ENCODE assay signal across 27 cellular contexts in the genomic region with DNA sequence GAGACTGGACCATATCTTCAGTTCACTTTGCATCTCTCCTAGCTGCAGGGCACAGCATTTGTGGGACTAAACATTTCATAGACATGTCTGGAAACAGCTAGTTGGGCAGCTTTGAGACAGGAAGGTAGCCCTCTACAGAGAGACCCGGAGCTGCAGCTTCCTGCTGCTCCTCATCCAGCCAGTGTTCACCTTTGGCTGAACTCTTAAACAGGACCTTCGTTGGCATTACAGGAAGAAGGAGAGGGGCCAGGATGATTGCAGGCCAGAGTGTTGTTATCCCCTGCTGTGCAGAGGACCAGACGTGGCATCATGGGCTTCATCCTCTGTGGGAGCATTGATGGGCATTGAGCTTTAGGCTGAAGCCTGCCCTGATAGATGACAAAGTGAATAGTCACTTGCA. TPM values are rescaled to one million over a fixed set of nuclear protein-coding genes. Genes with fewer than 3 reads are reported as not detected.
DNase-seq lines count a peak whose midpoint lies in the region; ATAC-seq and TF ChIP-seq lines count a peak whose summit lies in the region.
"Had no signal": no experiment of that assay in that cellular context is flagged by ENCODE, and none has a peak within 500 bp of the region (broad histone marks: within the 10 kb centered on the region; RNA-seq: fewer than 3 reads in every experiment).

No MANE protein-coding gene starts in this region.

- H3K27me3 ChIP-seq in H9 (ENCODE audit: insufficient read depth, low read length) = no peaks in the 10 kb centered on the region
- H3K27me3 ChIP-seq: BLaER1 treated with 17β-estradiol and CSF1 and Interleukin-3, amounts not matched to agents 10 nM and 100 nM; pancreas; upper lobe of right lung had no signal

- H4K20me1 ChIP-seq in H9 (ENCODE audit: control insufficient read depth, insufficient read depth, insufficient read length) = no peaks in the 10 kb centered on the region

- WGBS in H9 (ENCODE audit: extremely low coverage, insufficient read length, low lambda C conversion rate) = no CpG with 5 or more reads among the region's 3 CpGs

- no peak overlapping the region for H2BK20ac ChIP-seq in H9 (ENCODE audit: low read depth, low read length, poor library complexity, severe bottlenecking)

- H3K4me3 Mint-ChIP-seq in CD14-positive monocyte (no peak overlapping the region), H9 (no peak overlapping the region)
- H3K4me3 Mint-ChIP-seq: activated CD4-positive, alpha-beta memory T cell treated with anti-CD3 and anti-CD28 coated beads for 36 hours; activated T-helper 17 cell treated with anti-CD3 and anti-CD28 coated beads, Interleukin-2, amount 50 U/mL, for 72 hours; natural killer cell treated with Interleukin-12 subunit alpha and Interleukin-12 subunit beta and Interleukin-15 and Interleukin-18, amount 100 ng/mL, for 72 hours; T-cell had no signal

- H2BK5ac ChIP-seq in H9 (ENCODE audit: insufficient read length, low read length) = no peak overlapping the region

- no peak overlapping the region for H3K56ac ChIP-seq in H9 (ENCODE audit: insufficient read length, low read depth, low read length)

- no peaks in the 10 kb centered on the region for H3K4me1 ChIP-seq in H9 (ENCODE audit: insufficient read depth, low read length)
- H3K4me1 ChIP-seq: pancreas, upper lobe of right lung had no signal

- no peaks in the 10 kb centered on the region for H3K79me2 ChIP-seq in H9 (ENCODE audit: insufficient read depth, low read length)

- no peak for ATAC-seq in GM18498 (IDR thresholded peaks at IDR 0.05; ENCODE audit: unreplicated experiment)
- ATAC-seq: activated T-helper 17 cell treated with anti-CD3 and anti-CD28 coated beads, Interleukin-2, amount 50 U/mL, for 72 hours; GM12878; natural killer cell treated with Interleukin-12 subunit alpha and Interleukin-12 subunit beta and Interleukin-15 and Interleukin-18, amount 100 ng/mL, for 72 hours; pancreas; PC-3; T-cell; upper lobe of right lung had no signal

- H2BK120ac ChIP-seq in H9 (ENCODE audit: low read depth, low read length, poor library complexity, severe bottlenecking) = no peak overlapping the region

- H3K27ac Mint-ChIP-seq in CD14-positive monocyte = peak overlapping the region in 4 of 7 donors; percentile 8 to 47 (median 19)
- peak overlapping the region in 2 of 3 experiments; percentile 36 to 50; a peak in 2 of 7 replicates for H3K27ac Mint-ChIP-seq in H9
- H3K27ac Mint-ChIP-seq: activated CD4-positive, alpha-beta memory T cell treated with anti-CD3 and anti-CD28 coated beads for 36 hours; activated T-helper 17 cell treated with anti-CD3 and anti-CD28 coated beads, Interleukin-2, amount 50 U/mL, for 72 hours had no signal

- no peak overlapping the region for H3K18ac ChIP-seq in H9 (ENCODE audit: insufficient read length, low read depth, low read length)

- H3K27ac ChIP-seq in H9 (ENCODE audit: insufficient read length, low read depth, low read length) = no peak overlapping the region
- H3K27ac ChIP-seq in RWPE1 = no peak overlapping the region
- H3K27ac ChIP-seq: BLaER1 treated with 17β-estradiol and CSF1 and Interleukin-3, amounts not matched to agents 10 nM and 100 nM; HL-60; pancreas; upper lobe of right lung had no signal

- no peak for DNase-seq in CD14-positive monocyte (ENCODE audit: low spot score)
- DNase-seq in H9 = no peak
- DNase-seq in astrocyte of the hippocampus (ENCODE audit: low read depth, low spot score) = peak; percentile 29
- DNase-seq in lung microvascular endothelial cell (ENCODE audit: low read depth in 2 of 2) = peak; percentile 60 to 63
- no peak for DNase-seq in RWPE1 (ENCODE audit: low spot score)
- DNase-seq in NCI-H1436 treated with DMSO at 0.1 percent for 48 hours (lab: John Stamatoyannopoulos, UW) = no peak
- DNase-seq in stimulated activated CD4-positive, alpha-beta T cell treated with anti-CD3 and anti-CD28 coated beads, Interleukin-2, amount 100 ng/mL, for 24 hours = no peak
- DNase-seq: activated CD4-positive, alpha-beta memory T cell treated with anti-CD3 and anti-CD28 coated beads for 36 hours; activated CD4-positive, CD25-positive, alpha-beta regulatory T cell treated with anti-CD3 and anti-CD28 coated beads, Interleukin-2, amount 50 U/mL, for 72 hours; activated CD8-positive, alpha-beta memory T cell treated with anti-CD3 and anti-CD28 coated beads, Interleukin-2, amount 50 U/mL, for 4 hours; cerebellar nuclear complex; Karpas-422; NCI-H446 treated with DMSO at 0.1 percent for 48 hours; NK-92 treated with Interleukin-12 subunit alpha and Interleukin-12 subunit beta, amount 100 ng/mL, for 24 hours; pancreas; PC-3; SIG-M5; stimulated activated CD4-positive, alpha-beta T cell treated with anti-CD3 and anti-CD28 coated beads, Interleukin-4, amount 100 ng/mL, for 1 hour; substantia nigra; T-cell; upper lobe of right lung had no signal

- H3K27me3 Mint-ChIP-seq in CD14-positive monocyte (ENCODE audit: low read depth in 3 of 3) (no peaks in the 10 kb centered on the region), H9 (ENCODE audit: low read depth) (no peaks in the 10 kb centered on the region)
- H3K27me3 Mint-ChIP-seq: activated CD4-positive, alpha-beta memory T cell treated with anti-CD3 and anti-CD28 coated beads for 36 hours; activated T-helper 17 cell treated with anti-CD3 and anti-CD28 coated beads, Interleukin-2, amount 50 U/mL, for 72 hours; natural killer cell treated with Interleukin-12 subunit alpha and Interleukin-12 subunit beta and Interleukin-15 and Interleukin-18, amount 100 ng/mL, for 72 hours; T-cell had no signal

- POLR2A ChIA-PET in RWPE1 (lab: Yijun Ruan, JAX; ENCODE audit: low non-redundant PET) = no interaction called here

- no peak overlapping the region for H3K14ac ChIP-seq in H9 (ENCODE audit: insufficient read depth, low read length)

- H3K4ac ChIP-seq in H9 (ENCODE audit: low read depth, low read length) = no peak overlapping the region

- intact Hi-C loops in CD14-positive monocyte (cut with micrococcal nuclease) = no loop called here

- no peaks in the 10 kb centered on the region for H3K79me1 ChIP-seq in H9 (ENCODE audit: insufficient read depth, low read depth, low read length, poor library complexity, severe bottlenecking)

- H3K4me2 ChIP-seq in H9 (ENCODE audit: insufficient read depth, insufficient read length, low read length) = no peak overlapping the region
- H3K4me2 ChIP-seq: BLaER1 treated with 17β-estradiol and CSF1 and Interleukin-3, amounts not matched to agents 10 nM and 100 nM had no signal

- no peak overlapping the region for H2BK12ac ChIP-seq in H9 (ENCODE audit: insufficient read length, low read depth, low read length)

- no peak overlapping the region for H4K91ac ChIP-seq in H9 (ENCODE audit: insufficient read length, low read depth, low read length)

- CTCF ChIA-PET in RWPE1 (lab: Yijun Ruan, JAX) = interaction anchor here (0.8 to 2.3 kb wide), 3 partner anchors 9 to 18 kb away, joined by 4 to 15 read pairs (median 5); no protein-coding TSS in a partner anchor

- no peak overlapping the region for H3K9ac ChIP-seq in H9 (ENCODE audit: extremely low read depth, insufficient read length, low read length)
- H3K9ac ChIP-seq: BLaER1 treated with 17β-estradiol and CSF1 and Interleukin-3, amounts not matched to agents 10 nM and 100 nM had no signal

- H3K9me3 Mint-ChIP-seq in CD14-positive monocyte = no peaks in the 10 kb centered on the region
- H3K9me3 Mint-ChIP-seq in H9 = no peaks in the 10 kb centered on the region
- H3K9me3 Mint-ChIP-seq: activated CD4-positive, alpha-beta memory T cell treated with anti-CD3 and anti-CD28 coated beads for 36 hours; activated T-helper 17 cell treated with anti-CD3 and anti-CD28 coated beads, Interleukin-2, amount 50 U/mL, for 72 hours; natural killer cell treated with Interleukin-12 subunit alpha and Interleukin-12 subunit beta and Interleukin-15 and Interleukin-18, amount 100 ng/mL, for 72 hours; T-cell had no signal

- H4K5ac ChIP-seq in H9 (ENCODE audit: insufficient read length, low read depth, low read length) = no peak overlapping the region

- H4K8ac ChIP-seq in H9 (replicated peaks; ENCODE audit: insufficient read length, low read depth, low read length) = no peak overlapping the region

- no peak overlapping the region for H3T11ph ChIP-seq in H9 (ENCODE audit: low read length)

- H2AK5ac ChIP-seq in H9 (ENCODE audit: insufficient read length, low read length) = no peak overlapping the region

- TF ChIP-seq CTCF in CD14-positive monocyte (IDR thresholded peaks at IDR 0.05) = no peak
- no peak for TF ChIP-seq CTCF in H9 (conservative IDR thresholded peaks at IDR 0.05)
- no peak for TF ChIP-seq CTCF in RWPE1 (conservative IDR thresholded peaks at IDR 0.05; ENCODE audit: low read depth)

- H3K23ac ChIP-seq in H9 (ENCODE audit: insufficient read length, low read depth, low read length) = no peak overlapping the region

- no peaks in the 10 kb centered on the region for H3K9me3 ChIP-seq in H9 (ENCODE audit: control insufficient read depth, low read depth, low read length)
- H3K9me3 ChIP-seq: BLaER1 treated with 17β-estradiol and CSF1 and Interleukin-3, amounts not matched to agents 10 nM and 100 nM; pancreas; upper lobe of right lung had no signal

- H3K23me2 ChIP-seq in H9 (ENCODE audit: insufficient read length, low read depth, low read length, poor library complexity, severe bottlenecking) = no peaks in the 10 kb centered on the region

- peaks cover 5% of the 10 kb centered on the region for H3K4me1 Mint-ChIP-seq in CD14-positive monocyte
- no peaks in the 10 kb centered on the region for H3K4me1 Mint-ChIP-seq in H9

- no peak overlapping the region for H2AFZ ChIP-seq in H9 (ENCODE audit: low read length)

- H3K36me3 Mint-ChIP-seq in CD14-positive monocyte (peaks cover 33 to 68% of the 10 kb centered on the region in 2 donors), H9 (ENCODE audit: insufficient read depth in 1 of 3, low read depth in 3 of 3) (no peaks in the 10 kb centered on the region; a peak in 2 of 7 replicates)
- H3K36me3 Mint-ChIP-seq: natural killer cell treated with Interleukin-12 subunit alpha and Interleukin-12 subunit beta and Interleukin-15 and Interleukin-18, amount 100 ng/mL, for 72 hours had no signal

- H2BK15ac ChIP-seq in H9 (ENCODE audit: low read depth, low read length) = no peak overlapping the region

RNA-seq across cellular contexts. Expression of a gene that starts 52.8 kb away (rescaled TPM):
- 100 to 1,000 TPM; 203 to 274 TPM for polyA plus RNA-seq in CD14-positive monocyte
- total RNA-seq in H9 (2021) (21.6 and 26.0 TPM in 2 replicates), lung microvascular endothelial cell (175 and 226 TPM in 2 replicates)

Comparison
In these comparisons a context has a peak if more than half of its experiments do, and no peak if none do; other contexts are left out.
1. DNase-seq: peak in astrocyte of the hippocampus (single experiment) and lung microvascular endothelial cell (2 of 2); none in CD14-positive monocyte (single experiment), H9 (single experiment), RWPE1 (single experiment), NCI-H1436 treated with DMSO at 0.1 percent for 48 hours (single experiment) and stimulated activated CD4-positive, alpha-beta T cell treated with anti-CD3 and anti-CD28 coated beads, Interleukin-2, amount 100 ng/mL, for 24 hours (0 of 2).